ENCODE assay signal across 21 cellular contexts in the genomic region with DNA sequence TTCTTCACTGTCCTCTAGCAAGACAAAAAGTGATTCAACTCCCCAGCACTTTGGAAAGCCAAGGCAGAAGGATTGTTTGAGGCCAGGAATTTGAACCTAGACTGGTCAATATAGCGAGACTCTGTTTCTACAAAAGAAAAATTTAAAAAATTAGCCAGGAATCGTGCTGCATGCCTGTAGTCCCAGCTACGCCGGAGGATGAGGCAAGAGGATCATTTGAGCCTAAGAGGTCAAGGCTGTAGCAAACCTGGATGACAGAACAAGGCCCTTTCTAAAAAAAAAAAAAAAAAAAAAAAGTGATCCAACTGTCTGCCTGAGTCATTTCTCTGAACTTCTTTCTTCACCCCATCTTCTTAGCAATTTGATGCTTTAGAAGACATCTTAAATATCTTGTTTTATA.
"Had no signal": no experiment of that assay in that cellular context is flagged by ENCODE, and none has a peak within 500 bp of the region (broad histone marks: within the 10 kb centered on the region; RNA-seq: fewer than 3 reads in every experiment).

No MANE protein-coding gene starts in this region.

- H3K4me1 ChIP-seq: prostate gland, tibial artery had no signal

- H3K4me3 ChIP-seq: adrenal gland, coronary artery, gastroesophageal sphincter, ovary, prostate gland, spleen, tibial artery had no signal

- H3K27me3 ChIP-seq: adrenal gland, gastroesophageal sphincter, neutrophil, ovary, spleen, tibial artery had no signal

- ATAC-seq: activated CD4-positive, alpha-beta T cell treated with anti-CD3 and anti-CD28 coated beads for 36 hours; gastroesophageal sphincter; left cardiac atrium had no signal

- H3K27ac ChIP-seq: coronary artery, gastroesophageal sphincter, neutrophil, ovary, prostate gland, spleen, tibial artery had no signal

- H3K36me3 ChIP-seq: adrenal gland, neutrophil, ovary, prostate gland, spleen, tibial artery had no signal

- DNase-seq: activated B cell treated with CpG ODN at 0.5 μM for 24 hours; activated CD4-positive, alpha-beta T cell treated with anti-CD3 and anti-CD28 coated beads for 36 hours; activated CD4-positive, alpha-beta T cell treated with anti-CD3 and anti-CD28 coated beads, Interleukin-2, amount 50 U/mL, for 4 hours; activated CD8-positive, alpha-beta memory T cell treated with anti-CD3 and anti-CD28 coated beads for 24 hours; activated CD8-positive, alpha-beta memory T cell treated with anti-CD3 and anti-CD28 coated beads, Interleukin-2, amount 50 U/mL, for 4 hours; activated naive CD4-positive, alpha-beta T cell; activated T-cell treated with anti-CD3 and anti-CD28 coated beads, Interleukin-2, amount 50 U/mL, for 24 hours; endodermal cell; head of caudate nucleus; hypothalamus; left cardiac atrium; ovary; spleen; stimulated activated CD4-positive, alpha-beta T cell treated with anti-CD3 and anti-CD28 coated beads, Interleukin-4, amount 100 ng/mL, for 1 hour; stimulated activated naive CD4-positive, alpha-beta T cell treated with Interleukin-2 at 50 U/mL for 16 hours; tibial artery had no signal

- H3K9me3 ChIP-seq: adrenal gland, gastroesophageal sphincter, neutrophil, ovary, prostate gland, spleen, tibial artery had no signal
